In genomic region chr7:26910221-26910620, GRCh38 we compare ENCODE assay signal across 1 cellular context.
TF ChIP-seq lines count a peak whose summit lies in the region.

No MANE protein-coding gene starts in this region.

TF ChIP-seq in HepG2, 621 proteins besides CTCF, POLR2A, EP300 and RAD21 (continued from another document):
- TF ChIP-seq CBX2 (IDR thresholded peaks at IDR 0.05; ENCODE audit: low read depth, low read length) (no peak), CBX2 (CRISPR knock-in tag; IDR thresholded peaks at IDR 0.05; ENCODE audit: low read depth) (no peak), RFXANK (CRISPR knock-in tag; IDR thresholded peaks at IDR 0.05) (no peak), YEATS2 (CRISPR knock-in tag; IDR thresholded peaks at IDR 0.05; ENCODE audit: borderline replicate concordance) (no peak), FOXK1 (CRISPR knock-in tag; IDR thresholded peaks at IDR 0.05; ENCODE audit: borderline replicate concordance, low read depth) (peak; percentile 51; the same call in 1 of the 2 replicates), GATAD2A (CRISPR knock-in tag; IDR thresholded peaks at IDR 0.05) (peak; percentile 40; the same call in 1 of the 2 replicates)
